In the genomic region with DNA sequence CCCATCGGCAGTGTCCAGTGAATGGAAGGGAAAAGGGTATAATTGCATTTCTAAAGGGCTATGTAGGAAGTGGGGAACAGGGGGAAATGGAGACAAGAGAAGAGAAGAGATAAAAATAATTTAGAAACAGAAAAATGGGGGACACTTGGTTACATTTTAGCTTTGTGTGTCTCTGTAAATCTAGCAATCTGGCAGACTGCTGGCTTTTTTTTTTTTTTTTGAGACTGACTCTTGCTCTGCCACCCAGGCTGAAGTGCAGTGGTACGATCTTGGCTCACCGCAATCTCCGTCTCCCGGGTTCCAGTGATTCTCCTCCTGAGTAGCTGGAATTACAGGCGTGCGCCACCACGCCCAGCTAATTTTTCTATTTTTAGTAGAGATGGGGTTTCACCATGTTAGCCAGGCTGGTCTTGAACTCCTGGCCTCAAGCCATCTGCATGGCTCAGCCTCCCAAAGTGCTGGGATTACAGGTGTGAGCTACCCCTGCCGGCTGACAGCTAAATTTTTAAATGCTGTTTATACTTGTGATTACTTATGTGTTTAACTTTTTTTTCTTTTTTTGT, we compare ENCODE assay signal across 16 cellular contexts. TPM values are rescaled to one million over a fixed set of nuclear protein-coding genes. Genes with fewer than 3 reads are reported as not detected.
A peak's percentile ranks its signal among the peaks of the same experiment; 100 is the strongest.
DNase-seq lines count a peak whose midpoint lies in the region; ATAC-seq and TF ChIP-seq lines count a peak whose summit lies in the region.
"Had no signal": no experiment of that assay in that cellular context is flagged by ENCODE, and none has a peak within 500 bp of the region (broad histone marks: within the 10 kb centered on the region; RNA-seq: fewer than 3 reads in every experiment).

No MANE protein-coding gene starts in this region.

- H3K4me3 Mint-ChIP-seq in MCF 10A (ENCODE audit: unreplicated experiment) (no peak overlapping the region), mesothelial cell of epicardium (no peak overlapping the region)
- peak overlapping the region; percentile 20 to 52 for H3K4me3 Mint-ChIP-seq in stimulated activated naive B cell treated with anti-CD40 and anti-IgM and Interleukin-4, amounts not matched to agents 10 μg/mL and 1 μg/mL and 100 μg/mL, for 72 hours

- peaks cover 6% of the 10 kb centered on the region for H3K79me2 ChIP-seq in mammary epithelial cell (ENCODE audit: insufficient read depth, low read length)

- no peak for ATAC-seq in foreskin keratinocyte
- no peak for ATAC-seq in stimulated activated naive B cell treated with anti-CD40 and anti-IgM and Interleukin-4, amounts not matched to agents 10 μg/mL and 1 μg/mL and 100 μg/mL, for 72 hours (replicated peaks)
- ATAC-seq: Right ventricle myocardium inferior had no signal

- no peak overlapping the region for H3K9ac ChIP-seq in mammary epithelial cell (ENCODE audit: insufficient read depth, low read length)

- no peak overlapping the region for H3K27ac ChIP-seq in mammary epithelial cell (ENCODE audit: insufficient read depth, low read depth, low read length)
- no peak overlapping the region for H3K27ac ChIP-seq in foreskin keratinocyte
- H3K27ac ChIP-seq in stomach = no peak overlapping the region
- H3K27ac ChIP-seq: skin epidermis had no signal

- POLR2A ChIA-PET in MCF 10A (lab: Yijun Ruan, JAX) = interaction anchor here (0.6 to 1.5 kb wide), 2 partner anchors 83 to 107 kb away, joined by 3 to 4 read pairs; no protein-coding TSS in a partner anchor

- in situ Hi-C loops in mammary epithelial cell (cut with MboI; ENCODE audit: low sequenced_read_pairs in 2 of 2) = no loop called here

- no peak overlapping the region for H2AFZ ChIP-seq in mammary epithelial cell (ENCODE audit: low read depth, low read length)

- no peaks in the 10 kb centered on the region for H3K9me3 Mint-ChIP-seq in MCF 10A (ENCODE audit: unreplicated experiment)
- H3K9me3 Mint-ChIP-seq in stimulated activated naive B cell treated with anti-CD40 and anti-IgM and Interleukin-4, amounts not matched to agents 10 μg/mL and 1 μg/mL and 100 μg/mL, for 72 hours = peaks cover 0 to 2% of the 10 kb centered on the region in 2 donors
- no peaks in the 10 kb centered on the region for H3K9me3 Mint-ChIP-seq in mesothelial cell of epicardium

- TF ChIP-seq EP300 in stomach (IDR thresholded peaks at IDR 0.05) = no peak

- 81% methylated on average over 5 of the region's 9 CpGs for WGBS in mammary epithelial cell (ENCODE audit: low coverage, missing lambda C conversion rate)
- WGBS in stomach, 5 donors = 70 to 80% (median 73%) methylated on average over 9 of the region's 9 CpGs

- H3K4me1 ChIP-seq in mammary epithelial cell (ENCODE audit: insufficient read depth, low read length) = peaks cover 4% of the 10 kb centered on the region
- H3K4me1 ChIP-seq in foreskin keratinocyte = peaks cover 3% of the 10 kb centered on the region
- peaks cover 6 to 75% (median 52%) of the 10 kb centered on the region in 4 donors for H3K4me1 ChIP-seq in stomach

- no peak for TF ChIP-seq POLR2A in stomach (IDR thresholded peaks at IDR 0.05)

- no peaks in the 10 kb centered on the region for H3K36me3 ChIP-seq in mammary epithelial cell (ENCODE audit: insufficient read depth, low read length)
- H3K36me3 ChIP-seq in stomach = peaks cover 0 to 6% (median 0%) of the 10 kb centered on the region in 4 donors

- intact Hi-C loops in MCF 10A (cut with micrococcal nuclease) (no loop called here), mammary epithelial cell (cut with micrococcal nuclease) (no loop called here), stomach (cut with DNase I; ENCODE audit: low total_unique reads) (no loop called here)

- TF ChIP-seq CTCF in MCF 10A (IDR thresholded peaks at IDR 0.05; ENCODE audit: unreplicated experiment) (no peak), mammary epithelial cell (conservative IDR thresholded peaks at IDR 0.05 in 1 of 2, IDR thresholded peaks at IDR 0.05 in 1 of 2; ENCODE audit: extremely low read depth in 1 of 2, insufficient read depth in 1 of 2, low read depth in 1 of 2, low read length in 2 of 2) (no peak), foreskin keratinocyte (conservative IDR thresholded peaks at IDR 0.05) (peak; percentile 25), stomach (IDR thresholded peaks at IDR 0.05) (peak in 2 of 7 experiments; percentile 2 to 11), mesothelial cell of epicardium (IDR thresholded peaks at IDR 0.05; ENCODE audit: unreplicated experiment) (no peak)

- dilution Hi-C loops in mammary epithelial cell (cut with HindIII; ENCODE audit: low sequenced_read_pairs) = no loop called here

- H3K27me3 ChIP-seq in mammary epithelial cell (ENCODE audit: insufficient read depth, low read length) (no peaks in the 10 kb centered on the region), foreskin keratinocyte (no peaks in the 10 kb centered on the region), stomach (no peaks in the 10 kb centered on the region)

- H3K4me3 ChIP-seq in mammary epithelial cell (replicated peaks in 1 of 3; ENCODE audit: insufficient read depth in 1 of 3, low read depth in 2 of 3, low read length in 3 of 3) (no peak overlapping the region), stomach (no peak overlapping the region)
- H3K4me3 ChIP-seq: skin epidermis had no signal

- H3K27me3 Mint-ChIP-seq in MCF 10A (ENCODE audit: insufficient read depth, unreplicated experiment) = no peaks in the 10 kb centered on the region
- no peaks in the 10 kb centered on the region for H3K27me3 Mint-ChIP-seq in stimulated activated naive B cell treated with anti-CD40 and anti-IgM and Interleukin-4, amounts not matched to agents 10 μg/mL and 1 μg/mL and 100 μg/mL, for 72 hours
- no peaks in the 10 kb centered on the region for H3K27me3 Mint-ChIP-seq in mesothelial cell of epicardium (ENCODE audit: low read depth)

- no TSS peak for BruUV-seq in MCF 10A (replicated peaks; lab: Mats Ljungman, UMichigan)
- no TSS peak for BruUV-seq in mammary epithelial cell (replicated peaks; lab: Mats Ljungman, UMichigan)

- DNase-seq in MCF 10A (ENCODE audit: unreplicated experiment) = peak; percentile 14
- no peak for DNase-seq in mammary epithelial cell
- peak; percentile 59 for DNase-seq in NCI-H69 (lab: John Stamatoyannopoulos, UW)
- no peak for DNase-seq in foreskin keratinocyte
- no peak for DNase-seq in stimulated activated naive B cell treated with anti-CD40 and anti-IgM and Interleukin-4, amounts not matched to agents 10 μg/mL and 1 μg/mL and 100 μg/mL, for 72 hours
- no peak for DNase-seq in stomach
- no peak for DNase-seq in SW480 (ENCODE audit: low spot score)
- DNase-seq in mesothelial cell of epicardium (ENCODE audit: low spot score in 2 of 2, unreplicated experiment in 2 of 2) = no peak
- DNase-seq: AML-193, caudate nucleus, foreskin fibroblast, mesenchymal stem cell, occipital lobe, T1000 had no signal

- H3K4me2 ChIP-seq in mammary epithelial cell (ENCODE audit: insufficient read depth, low read depth, low read length) = no peak overlapping the region

- CTCF ChIA-PET in MCF 10A (lab: Yijun Ruan, JAX) (interaction anchor here (0.6 to 0.8 kb wide), 2 partner anchors 61 to 66 kb away, joined by 3 read pairs; no protein-coding TSS in a partner anchor), mammary epithelial cell (lab: Charles Lee; ENCODE audit: low non-redundant PET) (interaction anchor here (0.6 kb wide), 2 partner anchors 14 to 84 kb away, joined by 3 to 11 read pairs; no protein-coding TSS in a partner anchor)

- peaks cover 24% of the 10 kb centered on the region for H3K4me1 Mint-ChIP-seq in MCF 10A (ENCODE audit: insufficient read depth, unreplicated experiment)
- H3K4me1 Mint-ChIP-seq in stimulated activated naive B cell treated with anti-CD40 and anti-IgM and Interleukin-4, amounts not matched to agents 10 μg/mL and 1 μg/mL and 100 μg/mL, for 72 hours = peaks cover 55 to 78% of the 10 kb centered on the region in 2 donors
- peaks cover 22% of the 10 kb centered on the region for H3K4me1 Mint-ChIP-seq in mesothelial cell of epicardium

- no peaks in the 10 kb centered on the region for H4K20me1 ChIP-seq in mammary epithelial cell (ENCODE audit: insufficient read depth, low read length)

- H3K27ac Mint-ChIP-seq in MCF 10A (ENCODE audit: low read depth, unreplicated experiment) (peak overlapping the region; percentile 61), mesothelial cell of epicardium (no peak overlapping the region)
- no peak overlapping the region for H3K27ac Mint-ChIP-seq in stimulated activated naive B cell treated with anti-CD40 and anti-IgM and Interleukin-4, amounts not matched to agents 10 μg/mL and 1 μg/mL and 100 μg/mL, for 72 hours

- H3K9me3 ChIP-seq in mammary epithelial cell (replicated peaks; ENCODE audit: insufficient read depth, low read length) (no peaks in the 10 kb centered on the region), stomach (peaks cover 0 to under 1% (median 0%) of the 10 kb centered on the region in 4 donors)

- H3K36me3 Mint-ChIP-seq in MCF 10A (ENCODE audit: insufficient read depth, unreplicated experiment) (peaks cover 24% of the 10 kb centered on the region), mesothelial cell of epicardium (peaks cover 8% of the 10 kb centered on the region)
- peaks cover 15 to 47% of the 10 kb centered on the region in 2 donors for H3K36me3 Mint-ChIP-seq in stimulated activated naive B cell treated with anti-CD40 and anti-IgM and Interleukin-4, amounts not matched to agents 10 μg/mL and 1 μg/mL and 100 μg/mL, for 72 hours

RNA-seq across cellular contexts. Expression of a gene that starts 53.4 kb away (rescaled TPM):
- 58.3 and 70.6 TPM in 2 replicates for total RNA-seq in MCF 10A (2022)
- total RNA-seq in mammary epithelial cell = 10 to 100 TPM; 32.5 to 35.8 TPM
- 13.1 TPM for polyA plus RNA-seq in mammary epithelial cell
- 49.0 TPM for polyA minus RNA-seq in mammary epithelial cell
- total RNA-seq in foreskin keratinocyte = 40.3 and 41.6 TPM in 2 replicates
- 18.6 and 21.0 TPM in 2 replicates for polyA plus RNA-seq in foreskin keratinocyte
- 10 to 100 TPM; 35.0 to 83.1 (median 41.5) TPM for total RNA-seq in stomach
- 10 to 100 TPM in 2 of 3 donors, 1 to 10 TPM in 1; 9.9 to 16.1 (median 10.4) TPM for polyA plus RNA-seq in stomach
- total RNA-seq in mesothelial cell of epicardium = 69.6 to 71.0 TPM (median 71.0 TPM) in 3 replicates

Comparison
In these comparisons a context has a peak if more than half of its experiments do, and no peak if none do; other contexts are left out.
1. DNase-seq: peak in MCF 10A (single experiment) and NCI-H69 (single experiment); none in mammary epithelial cell (single experiment), foreskin keratinocyte (0 of 2), stimulated activated naive B cell treated with anti-CD40 and anti-IgM and Interleukin-4, amounts not matched to agents 10 μg/mL and 1 μg/mL and 100 μg/mL, for 72 hours (single experiment), stomach (single experiment), SW480 (single experiment) and mesothelial cell of epicardium (0 of 2).
2. H3K4me3 Mint-ChIP-seq: peak in stimulated activated naive B cell treated with anti-CD40 and anti-IgM and Interleukin-4, amounts not matched to agents 10 μg/mL and 1 μg/mL and 100 μg/mL, for 72 hours (2 of 2); none in MCF 10A (single experiment) and mesothelial cell of epicardium (single experiment).